ENCODE assay signal across 8 cellular contexts in genomic region chr9:2242778-2243395, GRCh38.
DNase-seq lines count a peak whose midpoint lies in the region; ATAC-seq and TF ChIP-seq lines count a peak whose summit lies in the region.

No MANE protein-coding gene starts in this region.

- peaks cover 12% of the 10 kb centered on the region for H3K4me1 Mint-ChIP-seq in T-helper 2 cell treated with Interferon-gamma antibody and Interleukin-4, amounts not matched to agents 5 μg/mL and 100 μg/mL, for 36 hours (ENCODE audit: low read depth)

- H3K27ac Mint-ChIP-seq in T-helper 2 cell treated with Interferon-gamma antibody and Interleukin-4, amounts not matched to agents 5 μg/mL and 100 μg/mL, for 36 hours, result no peak overlapping the region

- TF ChIP-seq CTCF in HFF-Myc (IDR thresholded peaks at IDR 0.05; ENCODE audit: low read depth, low read length, missing control alignments) (no peak), foreskin fibroblast (IDR thresholded peaks at IDR 0.05; ENCODE audit: low read depth, low read length) (no peak), retinal pigment epithelial cell (conservative IDR thresholded peaks at IDR 0.05; ENCODE audit: low read depth, low read length) (no peak)

- no peak for DNase-seq in HFF-Myc (ENCODE audit: extremely low read depth, low read depth)
- no peak for DNase-seq in T-helper 2 cell treated with Interferon-gamma antibody and Interleukin-4, amounts not matched to agents 5 μg/mL and 100 μg/mL, for 36 hours (ENCODE audit: low spot score)
- DNase-seq in foreskin fibroblast, result peak in 1 of 2 donors; percentile 18
- DNase-seq in retinal pigment epithelial cell (ENCODE audit: low read depth), result no peak
- no peak for DNase-seq in MV-4-11 (lab: John Stamatoyannopoulos, UW)

- H3K36me3 Mint-ChIP-seq in T-helper 2 cell treated with Interferon-gamma antibody and Interleukin-4, amounts not matched to agents 5 μg/mL and 100 μg/mL, for 36 hours (ENCODE audit: low read depth), result no peaks in the 10 kb centered on the region

- H3K4me3 Mint-ChIP-seq in T-helper 2 cell treated with Interferon-gamma antibody and Interleukin-4, amounts not matched to agents 5 μg/mL and 100 μg/mL, for 36 hours, result peak overlapping the region; percentile 83

- no peaks in the 10 kb centered on the region for H3K9me3 Mint-ChIP-seq in T-helper 2 cell treated with Interferon-gamma antibody and Interleukin-4, amounts not matched to agents 5 μg/mL and 100 μg/mL, for 36 hours

- H3K27me3 Mint-ChIP-seq in T-helper 2 cell treated with Interferon-gamma antibody and Interleukin-4, amounts not matched to agents 5 μg/mL and 100 μg/mL, for 36 hours (ENCODE audit: low read depth), result peaks cover 47% of the 10 kb centered on the region

- H3K4me3 ChIP-seq in HFF-Myc (replicated peaks; ENCODE audit: low read depth, low read length) (peak overlapping the region; percentile 40; the same call in 1 of the 2 replicates), foreskin fibroblast (ENCODE audit: low read depth in 1 of 2, low read length in 2 of 2) (peak overlapping the region; percentile 48 to 72), retinal pigment epithelial cell (ENCODE audit: low read length) (peak overlapping the region; percentile 55)

- ATAC-seq in HG02623 (IDR thresholded peaks at IDR 0.05; ENCODE audit: unreplicated experiment) (no peak), HG03196 (IDR thresholded peaks at IDR 0.05; ENCODE audit: unreplicated experiment) (no peak), HG02759 (IDR thresholded peaks at IDR 0.05; ENCODE audit: unreplicated experiment) (no peak)
